Comparison of ENCODE assay signal across 8 cellular contexts in genomic region chr9:78118742-78119473, GRCh38.
DNase-seq lines count a peak whose midpoint lies in the region; ATAC-seq and TF ChIP-seq lines count a peak whose summit lies in the region.

No MANE protein-coding gene starts in this region.

- no peaks in the 10 kb centered on the region for H3K9me3 ChIP-seq in CD4-positive, alpha-beta memory T cell (ENCODE audit: control insufficient read depth in 1 of 2, low read length in 2 of 2)
- H3K9me3 ChIP-seq in adipocyte (ENCODE audit: control insufficient read depth, low read length) = no peaks in the 10 kb centered on the region

- no peaks in the 10 kb centered on the region for H3K36me3 Mint-ChIP-seq in CD4-positive, alpha-beta memory T cell
- no peaks in the 10 kb centered on the region for H3K36me3 Mint-ChIP-seq in type B pancreatic cell
- H3K36me3 Mint-ChIP-seq in endothelial cell (ENCODE audit: low read depth, unreplicated experiment) = no peaks in the 10 kb centered on the region

- no peaks in the 10 kb centered on the region for H3K27me3 ChIP-seq in CD4-positive, alpha-beta memory T cell (ENCODE audit: insufficient read depth, low read length)
- no peaks in the 10 kb centered on the region for H3K27me3 ChIP-seq in adipocyte (replicated peaks; ENCODE audit: control insufficient read depth, insufficient read depth, low read length)

- peaks cover 37 to 68% (median 48%) of the 10 kb centered on the region in 4 donors for H3K4me1 Mint-ChIP-seq in CD4-positive, alpha-beta memory T cell
- H3K4me1 Mint-ChIP-seq in type B pancreatic cell (ENCODE audit: unreplicated experiment) = no peaks in the 10 kb centered on the region
- H3K4me1 Mint-ChIP-seq in endothelial cell (ENCODE audit: unreplicated experiment) = peaks cover 13% of the 10 kb centered on the region

- peak overlapping the region in 1 of 2 donors; percentile 32 for H3K4me3 ChIP-seq in CD4-positive, alpha-beta memory T cell (ENCODE audit: low read length in 2 of 2)
- H3K4me3 ChIP-seq in adipocyte (ENCODE audit: low read length) = no peak overlapping the region

- intact Hi-C loops in CD4-positive, alpha-beta memory T cell (cut with micrococcal nuclease) = no loop called here

- CTCF ChIA-PET in CD4-positive, alpha-beta memory T cell (lab: Charles Lee; ENCODE audit: partially characterized antibody) = interaction anchor here (0.9 to 7.2 kb wide), 17 partner anchors 9 to 685 kb away, joined by 3 to 119 read pairs (median 5); partner anchors contain the start of gene CEP78

- peak overlapping the region in 7 of 8 donors; percentile 65 to 89 (median 82) for H3K4me3 Mint-ChIP-seq in CD4-positive, alpha-beta memory T cell
- peak overlapping the region; percentile 19 for H3K4me3 Mint-ChIP-seq in type B pancreatic cell
- H3K4me3 Mint-ChIP-seq in endothelial cell (ENCODE audit: unreplicated experiment) = no peak overlapping the region

- H3K27ac Mint-ChIP-seq in CD4-positive, alpha-beta memory T cell = peak overlapping the region; percentile 82 to 95 (median 92)
- peak overlapping the region; percentile 45 for H3K27ac Mint-ChIP-seq in type B pancreatic cell
- H3K27ac Mint-ChIP-seq in endothelial cell (ENCODE audit: unreplicated experiment) = no peak overlapping the region

- H3K27ac ChIP-seq in CD4-positive, alpha-beta memory T cell (ENCODE audit: low read depth, low read length) = peak overlapping the region; percentile 45

- H3K9me3 Mint-ChIP-seq in CD4-positive, alpha-beta memory T cell = no peaks in the 10 kb centered on the region
- no peaks in the 10 kb centered on the region for H3K9me3 Mint-ChIP-seq in type B pancreatic cell
- no peaks in the 10 kb centered on the region for H3K9me3 Mint-ChIP-seq in endothelial cell (ENCODE audit: unreplicated experiment)

- H3K4me1 ChIP-seq in CD4-positive, alpha-beta memory T cell (ENCODE audit: insufficient read depth, low read length) = peaks cover 42% of the 10 kb centered on the region
- peaks cover 12% of the 10 kb centered on the region for H3K4me1 ChIP-seq in adipocyte (ENCODE audit: control insufficient read depth, insufficient read depth, low read length)

- H3K36me3 ChIP-seq in CD4-positive, alpha-beta memory T cell (ENCODE audit: insufficient read depth, low read length) = no peaks in the 10 kb centered on the region
- no peaks in the 10 kb centered on the region for H3K36me3 ChIP-seq in adipocyte (ENCODE audit: control insufficient read depth, insufficient read depth, low read length, severe bottlenecking)

- POLR2A ChIA-PET in CD4-positive, alpha-beta memory T cell (lab: Charles Lee; ENCODE audit: partially characterized antibody) = interaction anchor here (0.6 to 2.8 kb wide), 17 partner anchors 22 to 340 kb away, joined by 3 to 14 read pairs (median 4); partner anchors contain the start of gene GNAQ

- H3K27me3 Mint-ChIP-seq in CD4-positive, alpha-beta memory T cell = no peaks in the 10 kb centered on the region
- H3K27me3 Mint-ChIP-seq in type B pancreatic cell (peaks cover 3% of the 10 kb centered on the region), endothelial cell (ENCODE audit: unreplicated experiment) (no peaks in the 10 kb centered on the region)

- DNase-seq in CD4-positive, alpha-beta memory T cell = peak; percentile 34 to 63 (median 52)
- DNase-seq in adipocyte (ENCODE audit: low read depth) (peak; percentile 64), type B pancreatic cell (ENCODE audit: extremely low spot score, unreplicated experiment) (no peak), NAMALWA (ENCODE audit: low spot score) (no peak), endothelial cell (ENCODE audit: low spot score) (no peak)
- no peak for DNase-seq in stimulated activated CD4-positive, alpha-beta T cell treated with anti-CD3 and anti-CD28 coated beads, Interleukin-12 subunit alpha, Interleukin-12 subunit beta, amount 100 ng/mL, for 4 hours

- TF ChIP-seq CTCF in type B pancreatic cell (conservative IDR thresholded peaks at IDR 0.05) (no peak), endothelial cell (IDR thresholded peaks at IDR 0.05; ENCODE audit: unreplicated experiment) (no peak)

- no peak overlapping the region for H3K9ac ChIP-seq in adipocyte (ENCODE audit: low read length)

- ATAC-seq in GM19455 (IDR thresholded peaks at IDR 0.05; ENCODE audit: unreplicated experiment) (peak; percentile 92), HG03558 (IDR thresholded peaks at IDR 0.05; ENCODE audit: extremely low read depth, unreplicated experiment) (peak; percentile 75)

Comparison
In these comparisons a context has a peak if more than half of its experiments do, and no peak if none do; other contexts are left out.
1. DNase-seq: peak in CD4-positive, alpha-beta memory T cell (5 of 5) and adipocyte (single experiment); none in type B pancreatic cell (single experiment), NAMALWA (single experiment), endothelial cell (single experiment) and stimulated activated CD4-positive, alpha-beta T cell treated with anti-CD3 and anti-CD28 coated beads, Interleukin-12 subunit alpha, Interleukin-12 subunit beta, amount 100 ng/mL, for 4 hours (single experiment).